ENCODE assay signal across 8 cellular contexts in the genomic region with DNA sequence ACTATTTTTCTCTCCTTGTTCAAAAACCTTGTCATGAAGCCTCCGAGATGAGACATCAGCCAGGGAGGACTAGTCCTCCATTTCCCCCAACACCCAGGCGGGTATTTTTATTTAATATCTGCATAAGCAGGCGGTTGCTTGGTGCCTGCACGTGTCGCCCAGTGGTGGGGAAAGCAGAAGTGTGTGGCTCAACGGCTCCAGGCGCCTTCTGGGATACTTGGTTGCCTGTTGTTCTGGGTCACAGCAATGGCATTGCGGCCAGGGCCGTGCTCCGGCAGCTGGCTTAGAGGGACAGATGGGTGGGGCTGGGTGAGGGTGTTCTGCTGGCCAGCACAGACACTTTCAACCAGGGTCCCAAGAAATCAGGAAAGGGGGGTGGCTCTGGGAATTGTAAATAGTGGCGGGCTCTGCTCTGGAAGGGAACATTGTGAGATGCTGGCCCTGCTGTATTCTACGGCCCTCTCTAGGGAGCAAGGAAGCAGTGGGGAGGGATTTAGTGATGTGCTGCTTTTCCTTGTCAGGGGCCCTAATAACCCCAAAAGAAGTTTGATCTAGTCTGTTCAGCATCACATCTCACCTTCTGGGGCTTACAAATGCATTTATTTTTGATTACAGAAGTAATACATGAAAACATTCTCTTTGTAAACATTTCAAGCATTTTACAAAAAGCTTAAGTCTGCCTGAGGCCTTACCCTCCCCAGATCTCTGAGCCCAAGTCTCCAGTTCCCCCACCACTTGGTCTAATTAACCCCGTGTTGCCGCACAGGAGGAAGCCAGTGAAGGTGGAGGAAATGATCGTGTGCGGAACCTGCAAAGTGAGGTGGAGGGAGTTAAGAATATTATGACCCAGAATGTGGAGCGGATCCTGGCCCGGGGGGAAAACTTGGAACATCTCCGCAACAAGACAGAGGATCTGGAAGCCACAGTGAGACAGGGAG. TPM values are rescaled to one million over a fixed set of nuclear protein-coding genes. Genes with fewer than 3 reads are reported as not detected.
DNase-seq lines count a peak whose midpoint lies in the region; ATAC-seq and TF ChIP-seq lines count a peak whose summit lies in the region.

No MANE protein-coding gene starts in this region.

- H3K79me2 ChIP-seq in DOHH2 (ENCODE audit: control insufficient read depth, low read length) = peaks cover 31% of the 10 kb centered on the region

- H3K27me3 ChIP-seq in DOHH2 (ENCODE audit: control insufficient read depth, low read length) (no peaks in the 10 kb centered on the region), ectodermal cell (ENCODE audit: control insufficient read depth, insufficient read depth, low read length, poor library complexity, severe bottlenecking) (peaks cover 15% of the 10 kb centered on the region), aorta (ENCODE audit: control insufficient read depth in 1 of 2, insufficient read depth in 2 of 2, low read length in 1 of 2) (no peaks in the 10 kb centered on the region)

- H3K4me3 ChIP-seq in DOHH2 (ENCODE audit: low read length) = peak overlapping the region; percentile 99
- no peak overlapping the region for H3K4me3 ChIP-seq in ectodermal cell (ENCODE audit: insufficient read depth, low read depth, low read length)
- no peak overlapping the region for H3K4me3 ChIP-seq in aorta (ENCODE audit: low read length in 2 of 2)

- no peaks in the 10 kb centered on the region for H4K20me1 ChIP-seq in DOHH2 (ENCODE audit: control insufficient read depth, insufficient read depth, low read depth, low read length)

- H3K9me2 ChIP-seq in DOHH2 (replicated peaks; ENCODE audit: control insufficient read depth, low read length) = no peaks in the 10 kb centered on the region

- H3K4me1 ChIP-seq in DOHH2 (ENCODE audit: control insufficient read depth, low read length) = peaks cover 28% of the 10 kb centered on the region
- peaks cover 27% of the 10 kb centered on the region for H3K4me1 ChIP-seq in ectodermal cell (ENCODE audit: control insufficient read depth, insufficient read depth, low read length)
- no peaks in the 10 kb centered on the region for H3K4me1 ChIP-seq in aorta (ENCODE audit: control insufficient read depth in 1 of 2, insufficient read depth in 2 of 2, low read length in 2 of 2)

- H3K4me2 ChIP-seq in DOHH2 (ENCODE audit: low read length) = peak overlapping the region; percentile 99

- peak overlapping the region; percentile 62 for H3K27ac ChIP-seq in DOHH2 (ENCODE audit: low read depth, low read length)
- H3K27ac ChIP-seq in ectodermal cell (ENCODE audit: insufficient read depth, low read depth, low read length, poor library complexity, severe bottlenecking) = peak overlapping the region; percentile 39
- no peak overlapping the region for H3K27ac ChIP-seq in aorta (ENCODE audit: low read depth in 1 of 2, low read length in 2 of 2)

- ATAC-seq in GM21619 (IDR thresholded peaks at IDR 0.05; ENCODE audit: unreplicated experiment) = peak; percentile 24
- peak; percentile 78 for ATAC-seq in aorta (ENCODE audit: low FRiP score)

- intact Hi-C loops in aorta (cut with DNase I) = no loop called here

- peaks cover 44% of the 10 kb centered on the region for H3K36me3 ChIP-seq in DOHH2 (ENCODE audit: control insufficient read depth, low read length)
- H3K36me3 ChIP-seq in ectodermal cell (ENCODE audit: control insufficient read depth, insufficient read depth, low read length) = no peaks in the 10 kb centered on the region
- H3K36me3 ChIP-seq in aorta (ENCODE audit: control insufficient read depth in 1 of 2, insufficient read depth in 2 of 2, low read length in 1 of 2) = no peaks in the 10 kb centered on the region

- H3F3A ChIP-seq in DOHH2 (ENCODE audit: control insufficient read depth, insufficient read depth) = no peaks in the 10 kb centered on the region

- H3K9me3 ChIP-seq in DOHH2 (ENCODE audit: control insufficient read depth, insufficient read depth, low read length) (no peaks in the 10 kb centered on the region), ectodermal cell (ENCODE audit: control insufficient read depth, low read length) (no peaks in the 10 kb centered on the region), aorta (ENCODE audit: control insufficient read depth, low read length) (no peaks in the 10 kb centered on the region)

- DNase-seq in OCI-M1 (lab: John Stamatoyannopoulos, UW) = peak; percentile 84
- DNase-seq in mucosa of gallbladder (ENCODE audit: low spot score) = peak; percentile 44
- peak in 1 of 2 donors; percentile 86 for DNase-seq in aorta
- no peak for DNase-seq in AG08395 (ENCODE audit: low spot score)
- no peak for DNase-seq in AG08396 (ENCODE audit: low spot score)

- no peak for TF ChIP-seq CTCF in DOHH2 (IDR thresholded peaks at IDR 0.05; ENCODE audit: low read depth, low read length, poor library complexity, severe bottlenecking)

- WGBS in ectodermal cell, 2 experiments = 64 to 65% methylated on average over 19 of the region's 19 CpGs
- 65 to 75% methylated on average over 19 of the region's 19 CpGs for WGBS in aorta, 2 donors

RNA-seq across cellular contexts. Expression of gene VAMP8, which starts 1.1 kb away (rescaled TPM):
- polyA plus RNA-seq in ectodermal cell (2013, experiment 1 of 4) = 6.2 TPM
- polyA plus RNA-seq in ectodermal cell (2013, experiment 2 of 4) = 6.6 TPM
- polyA plus RNA-seq in ectodermal cell (2013, experiment 3 of 4) = 4.6 TPM
- polyA plus RNA-seq in ectodermal cell (2013, experiment 4 of 4) = 4.9 TPM
- 178 TPM for total RNA-seq in mucosa of gallbladder
- 10 to 100 TPM; 40.5 to 43.5 TPM for total RNA-seq in aorta
- 100 to 1,000 TPM in 1 of 2 donors, 10 to 100 TPM in 1; 23.9 to 256 TPM for polyA plus RNA-seq in aorta

RNA-seq across cellular contexts. Expression of gene VAMP5, which starts 5.7 kb away (rescaled TPM):
- polyA plus RNA-seq in ectodermal cell (2013, experiment 1 of 4) = 3.3 TPM
- polyA plus RNA-seq in ectodermal cell (2013, experiment 2 of 4) = 4.0 TPM
- 3.5 TPM for polyA plus RNA-seq in ectodermal cell (2013, experiment 3 of 4)
- 6.6 TPM for polyA plus RNA-seq in ectodermal cell (2013, experiment 4 of 4)
- total RNA-seq in mucosa of gallbladder (48.8 TPM), aorta (10 to 100 TPM; 60.3 to 83.8 TPM)
- polyA plus RNA-seq in aorta = 100 to 1,000 TPM; 180 to 186 TPM

RNA-seq across cellular contexts. Expression of gene RNF181, which starts 17.0 kb away (rescaled TPM):
- 89.3 TPM for polyA plus RNA-seq in ectodermal cell (2013, experiment 1 of 4)
- polyA plus RNA-seq in ectodermal cell (2013, experiment 2 of 4) = 95.3 TPM
- polyA plus RNA-seq in ectodermal cell (2013, experiment 3 of 4) = 89.7 TPM
- polyA plus RNA-seq in ectodermal cell (2013, experiment 4 of 4) = 108 TPM
- total RNA-seq in mucosa of gallbladder = 94.1 TPM
- total RNA-seq in aorta = 10 to 100 TPM; 76.0 to 98.5 TPM
- polyA plus RNA-seq in aorta = 100 to 1,000 TPM; 148 to 203 TPM

RNA-seq across cellular contexts. Expression of gene GGCX, which starts 17.2 kb away (rescaled TPM):
- polyA plus RNA-seq in ectodermal cell (2013, experiment 1 of 4) = 33.7 TPM
- 42.5 TPM for polyA plus RNA-seq in ectodermal cell (2013, experiment 2 of 4)
- polyA plus RNA-seq in ectodermal cell (2013, experiment 3 of 4) = 32.9 TPM
- 37.2 TPM for polyA plus RNA-seq in ectodermal cell (2013, experiment 4 of 4)
- total RNA-seq in mucosa of gallbladder (77.4 TPM), aorta (10 to 100 TPM; 30.3 to 48.3 TPM)
- 10 to 100 TPM; 15.5 to 18.6 TPM for polyA plus RNA-seq in aorta

RNA-seq across cellular contexts. Expression of gene TMEM150A, which starts 24.0 kb away (rescaled TPM):
- polyA plus RNA-seq in ectodermal cell (2013, experiment 1 of 4) = 18.5 TPM
- 21.2 TPM for polyA plus RNA-seq in ectodermal cell (2013, experiment 2 of 4)
- polyA plus RNA-seq in ectodermal cell (2013, experiment 3 of 4) = 19.8 TPM
- polyA plus RNA-seq in ectodermal cell (2013, experiment 4 of 4) = 20.5 TPM
- total RNA-seq in mucosa of gallbladder = 31.9 TPM
- 10 to 100 TPM; 13.9 to 19.2 TPM for total RNA-seq in aorta
- polyA plus RNA-seq in aorta = 10 to 100 TPM; 17.8 to 27.8 TPM

Comparison
In these comparisons a context has a peak if more than half of its experiments do, and no peak if none do; other contexts are left out.
1. H3K27ac ChIP-seq: peak in DOHH2 (single experiment) and ectodermal cell (single experiment); none in aorta (0 of 2).
2. DNase-seq: peak in OCI-M1 (single experiment) and mucosa of gallbladder (single experiment); none in AG08395 (single experiment) and AG08396 (single experiment).